ENCODE assay signal across 15 cellular contexts in genomic region chr2:67065046-67065445, GRCh38.
"Had no signal": no experiment of that assay in that cellular context is flagged by ENCODE, and none has a peak within 500 bp of the region (broad histone marks: within the 10 kb centered on the region; RNA-seq: fewer than 3 reads in every experiment).

No MANE protein-coding gene starts in this region.

- DNase-seq: activated CD4-positive, alpha-beta T cell treated with anti-CD3 and anti-CD28 coated beads for 4 hours; activated naive CD4-positive, alpha-beta T cell treated with Interleukin-2 at 50 U/mL for 16 hours; activated naive CD8-positive, alpha-beta T cell treated with anti-CD3 and anti-CD28 coated beads, Interleukin-2, amount 50 U/mL, for 24 hours; effector memory CD8-positive, alpha-beta T cell; foreskin melanocyte; heart left ventricle; kidney; naive B cell; retina; small intestine; stomach; T-cell; T1000; WERI-Rb-1 had no signal

- ATAC-seq: activated naive CD8-positive, alpha-beta T cell treated with anti-CD3 and anti-CD28 coated beads, Interleukin-2, amount 50 U/mL, for 24 hours; effector memory CD8-positive, alpha-beta T cell; heart left ventricle; T-cell had no signal

- H3K9me3 ChIP-seq: stomach had no signal

- H3K4me3 ChIP-seq: heart left ventricle, stomach had no signal

- H3K4me1 ChIP-seq: heart left ventricle, parathyroid adenoma had no signal

- H3K36me3 ChIP-seq: heart left ventricle, stomach, WERI-Rb-1 had no signal

- H3K27me3 ChIP-seq: heart left ventricle, stomach had no signal

- H3K27ac ChIP-seq: parathyroid adenoma, WERI-Rb-1 had no signal

- H3K9ac ChIP-seq: parathyroid adenoma had no signal
